Comparison of ENCODE assay signal across 8 cellular contexts in the genomic region with DNA sequence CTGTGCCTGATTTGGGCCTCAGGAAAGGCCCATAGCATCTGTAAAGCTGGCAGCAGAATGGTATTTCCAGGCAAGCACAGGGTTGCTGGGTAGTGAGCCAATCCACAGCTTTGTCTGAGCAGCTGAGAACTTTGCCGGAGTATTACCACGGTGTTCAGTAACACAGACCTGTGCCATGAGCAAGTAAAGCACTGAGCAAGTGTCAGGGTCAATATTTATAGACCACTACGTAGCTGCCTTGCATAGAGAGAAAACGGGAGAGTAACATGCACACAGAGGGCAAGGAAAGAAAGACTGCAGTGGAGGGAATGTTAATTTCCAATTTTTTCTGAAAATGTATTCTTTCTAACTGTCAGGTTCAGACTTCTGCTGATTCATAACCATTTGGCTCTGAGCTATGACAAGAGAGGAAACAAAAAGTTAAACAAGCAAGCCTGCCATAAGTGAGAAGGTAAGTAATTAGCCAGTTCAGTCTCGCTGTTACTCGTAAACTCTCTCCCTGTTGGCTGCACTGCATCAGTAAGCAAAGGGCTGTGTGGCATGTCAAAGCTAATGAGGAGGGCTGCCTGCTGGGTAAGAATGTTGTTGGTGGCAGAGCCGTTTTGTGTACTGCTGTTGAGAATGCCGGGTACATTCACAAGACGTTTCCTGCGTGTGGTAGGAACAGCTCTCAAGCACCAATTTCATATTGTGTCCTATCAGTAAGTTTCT.
DNase-seq lines count a peak whose midpoint lies in the region; FAIRE-seq and TF ChIP-seq lines count a peak whose summit lies in the region.

No MANE protein-coding gene starts in this region.

- H3K36me3 ChIP-seq in A673 (ENCODE audit: insufficient read depth, low read length, poor library complexity, severe bottlenecking), result no peaks in the 10 kb centered on the region

- H3K4me3 ChIP-seq in A673 (ENCODE audit: low read depth, low read length, poor library complexity, severe bottlenecking) (no peak overlapping the region), coronary artery (peak overlapping the region; percentile 41)

- H3K4me1 ChIP-seq in A673 (ENCODE audit: insufficient read depth, low read length, poor library complexity, severe bottlenecking), result no peaks in the 10 kb centered on the region

- no peaks in the 10 kb centered on the region for H3K27me3 ChIP-seq in A673 (replicated peaks; ENCODE audit: insufficient read depth, low read depth, low read length, poor library complexity)

- FAIRE-seq in HTR-8/SVneo (lab: Jason Lieb, UNC), result no peak

- TF ChIP-seq CTCF in A673 (conservative IDR thresholded peaks at IDR 0.05; ENCODE audit: low read depth, low read length) (no peak), coronary artery (IDR thresholded peaks at IDR 0.05) (no peak)

- CTCF ChIA-PET in A673 (lab: Charles Lee), result no interaction called here

- peak; percentile 54 for DNase-seq in A673 (ENCODE audit: low spot score)
- peak; percentile 57 for DNase-seq in H4 (ENCODE audit: low spot score)
- DNase-seq in coronary artery (ENCODE audit: low spot score), result no peak
- DNase-seq in midbrain (lab: John Stamatoyannopoulos, UW), result peak; percentile 40
- DNase-seq in NCI-H1048 (lab: John Stamatoyannopoulos, UW), result no peak
- no peak for DNase-seq in NCI-H1694 (lab: John Stamatoyannopoulos, UW)
- no peak for DNase-seq in HTR-8/SVneo (ENCODE audit: insufficient read length, low spot score)
- no peak for DNase-seq in NCI-H1092 treated with DMSO at 0.1 percent for 48 hours (lab: John Stamatoyannopoulos, UW)

- H3K9me3 ChIP-seq in A673 (ENCODE audit: low read depth, low read length, poor library complexity, severe bottlenecking), result no peaks in the 10 kb centered on the region

- POLR2A ChIA-PET in A673 (lab: Charles Lee; ENCODE audit: low non-redundant PET), result no interaction called here

- no TSS peak for BruUV-seq in A673 (replicated peaks; lab: Mats Ljungman, UMichigan)

- intact Hi-C loops in A673 (cut with micrococcal nuclease; ENCODE audit: unreplicated experiment), result no loop called here

- H3K27ac ChIP-seq in A673 (ENCODE audit: low read depth, low read length, poor library complexity, severe bottlenecking) (no peak overlapping the region), coronary artery (peak overlapping the region in 1 of 2 donors; percentile 10)

Comparison
In these comparisons a context has a peak if more than half of its experiments do, and no peak if none do; other contexts are left out.
1. DNase-seq: peak in A673 (single experiment), H4 (single experiment) and midbrain (single experiment); none in coronary artery (single experiment), NCI-H1048 (single experiment), NCI-H1694 (single experiment), HTR-8/SVneo (single experiment) and NCI-H1092 treated with DMSO at 0.1 percent for 48 hours (single experiment).